ENCODE assay signal across 11 cellular contexts in genomic region chr4:151567056-151567455, GRCh38.
DNase-seq lines count a peak whose midpoint lies in the region; ATAC-seq and TF ChIP-seq lines count a peak whose summit lies in the region.
"Had no signal": no experiment of that assay in that cellular context is flagged by ENCODE, and none has a peak within 500 bp of the region (broad histone marks: within the 10 kb centered on the region; RNA-seq: fewer than 3 reads in every experiment).

No MANE protein-coding gene starts in this region.

- H3K4me1 Mint-ChIP-seq in mesothelial cell of epicardium, result peaks cover 32% of the 10 kb centered on the region

- TF ChIP-seq CTCF in DOHH2 (IDR thresholded peaks at IDR 0.05; ENCODE audit: low read depth, low read length, poor library complexity, severe bottlenecking) (no peak), mesothelial cell of epicardium (IDR thresholded peaks at IDR 0.05; ENCODE audit: unreplicated experiment) (no peak)

- peaks cover 11% of the 10 kb centered on the region; the same call in 1 of the 2 replicates for H3K4me1 ChIP-seq in DOHH2 (ENCODE audit: control insufficient read depth, low read length)

- no peaks in the 10 kb centered on the region for H3K9me3 Mint-ChIP-seq in mesothelial cell of epicardium

- no peak overlapping the region for H3K27ac Mint-ChIP-seq in mesothelial cell of epicardium

- ATAC-seq in GM19455 (IDR thresholded peaks at IDR 0.05; ENCODE audit: unreplicated experiment), result peak; percentile 83
- ATAC-seq in HG02973 (IDR thresholded peaks at IDR 0.05; ENCODE audit: unreplicated experiment), result peak; percentile 95

- no peak overlapping the region for H3K4me3 ChIP-seq in DOHH2 (ENCODE audit: low read length)

- no peaks in the 10 kb centered on the region for H3F3A ChIP-seq in DOHH2 (ENCODE audit: control insufficient read depth, insufficient read depth)

- no peaks in the 10 kb centered on the region for H3K9me3 ChIP-seq in DOHH2 (ENCODE audit: control insufficient read depth, insufficient read depth, low read length)

- H3K36me3 Mint-ChIP-seq in mesothelial cell of epicardium, result no peaks in the 10 kb centered on the region

- H3K27me3 Mint-ChIP-seq in mesothelial cell of epicardium (ENCODE audit: low read depth), result no peaks in the 10 kb centered on the region

- DNase-seq in NCI-H748 treated with DMSO at 0.1 percent for 48 hours (lab: John Stamatoyannopoulos, UW), result peak; percentile 55
- no peak for DNase-seq in H4 (ENCODE audit: low spot score)
- no peak for DNase-seq in mesothelial cell of epicardium (ENCODE audit: low spot score in 2 of 2, unreplicated experiment in 2 of 2)
- no peak for DNase-seq in activated effector memory CD4-positive, alpha-beta T cell treated with anti-CD3 and anti-CD28 coated beads, Interleukin-2, amount 50 U/mL, for 16 hours
- no peak for DNase-seq in SK-N-DZ (ENCODE audit: low spot score)
- DNase-seq: activated CD8-positive, alpha-beta memory T cell treated with anti-CD3 and anti-CD28 coated beads, Interleukin-2, amount 50 U/mL, for 48 hours; GF-D8; Kasumi-1 had no signal

- H3K36me3 ChIP-seq in DOHH2 (ENCODE audit: control insufficient read depth, low read length), result no peaks in the 10 kb centered on the region

- H3K4me2 ChIP-seq in DOHH2 (ENCODE audit: low read length), result peak overlapping the region; percentile 14; the same call in 1 of the 2 replicates

- no peak overlapping the region for H3K27ac ChIP-seq in DOHH2 (ENCODE audit: low read depth, low read length)

- no peaks in the 10 kb centered on the region for H4K20me1 ChIP-seq in DOHH2 (ENCODE audit: control insufficient read depth, insufficient read depth, low read depth, low read length)

- H3K4me3 Mint-ChIP-seq in mesothelial cell of epicardium, result no peak overlapping the region

- H3K79me2 ChIP-seq in DOHH2 (ENCODE audit: control insufficient read depth, low read length), result no peaks in the 10 kb centered on the region

- H3K9me2 ChIP-seq in DOHH2 (replicated peaks; ENCODE audit: control insufficient read depth, low read length), result no peaks in the 10 kb centered on the region

- H3K27me3 ChIP-seq in DOHH2 (ENCODE audit: control insufficient read depth, low read length), result peaks cover 5% of the 10 kb centered on the region; the same call in 1 of the 2 replicates
